ENCODE assay signal across 14 cellular contexts in genomic region chr1:68207129-68207689, GRCh38. TPM values are rescaled to one million over a fixed set of nuclear protein-coding genes. Genes with fewer than 3 reads are reported as not detected.
DNase-seq lines count a peak whose midpoint lies in the region; ATAC-seq, FAIRE-seq and TF ChIP-seq lines count a peak whose summit lies in the region.
"Had no signal": no experiment of that assay in that cellular context is flagged by ENCODE, and none has a peak within 500 bp of the region (broad histone marks: within the 10 kb centered on the region; RNA-seq: fewer than 3 reads in every experiment).

No MANE protein-coding gene starts in this region.

- H3K27me3 Mint-ChIP-seq in mesothelial cell of epicardium (ENCODE audit: low read depth), result no peaks in the 10 kb centered on the region

- peak; percentile 36 for DNase-seq in A172 (ENCODE audit: low spot score)
- peak; percentile 41 for DNase-seq in NCI-H226
- DNase-seq in dermis blood vessel endothelial cell, result peak; percentile 84
- DNase-seq in mesothelial cell of epicardium (ENCODE audit: low spot score in 2 of 2, unreplicated experiment in 2 of 2), result no peak
- no peak for DNase-seq in posterior vena cava (ENCODE audit: low spot score)
- DNase-seq in GM12891 (ENCODE audit: insufficient read length, low spot score), result no peak
- no peak for DNase-seq in caudate nucleus (lab: John Stamatoyannopoulos, UW)
- DNase-seq: activated B cell treated with CpG ODN at 0.5 μM for 24 hours, adrenal gland, GOT3, NCI-H146, NCI-H748 treated with DMSO at 0.1 percent for 48 hours had no signal

- no peak overlapping the region for H3K4me3 Mint-ChIP-seq in mesothelial cell of epicardium
- H3K4me3 Mint-ChIP-seq: activated B cell treated with CpG ODN at 0.5 μM for 24 hours had no signal

- intact Hi-C loops in posterior vena cava (cut with DNase I), result no loop called here

- H3K9me3 Mint-ChIP-seq in mesothelial cell of epicardium, result no peaks in the 10 kb centered on the region
- H3K9me3 Mint-ChIP-seq: activated B cell treated with CpG ODN at 0.5 μM for 24 hours had no signal

- no peak for TF ChIP-seq CTCF in mesothelial cell of epicardium (IDR thresholded peaks at IDR 0.05; ENCODE audit: unreplicated experiment)

- no peak overlapping the region for H3K27ac ChIP-seq in caudate nucleus (ENCODE audit: low read depth, low read length)
- H3K27ac ChIP-seq: adrenal gland, vagina had no signal

- FAIRE-seq in GM12891 (lab: Jason Lieb, UNC), result no peak

- H3K27ac Mint-ChIP-seq in mesothelial cell of epicardium, result peak overlapping the region; percentile 97
- H3K27ac Mint-ChIP-seq: activated B cell treated with CpG ODN at 0.5 μM for 24 hours had no signal

- ATAC-seq in HG02970 (IDR thresholded peaks at IDR 0.05; ENCODE audit: low FRiP score, unreplicated experiment), result no peak

- H3K4me1 Mint-ChIP-seq in mesothelial cell of epicardium, result peaks cover 75% of the 10 kb centered on the region
- H3K4me1 Mint-ChIP-seq: activated B cell treated with CpG ODN at 0.5 μM for 24 hours had no signal

- TF ChIP-seq POLR2A in GM12891 (IDR thresholded peaks at IDR 0.05; ENCODE audit: low read depth, low read length), result no peak

- peaks cover 6% of the 10 kb centered on the region for H3K36me3 Mint-ChIP-seq in mesothelial cell of epicardium

TF ChIP-seq in GM12891, 5 proteins besides CTCF, POLR2A, EP300 and RAD21:
- TF ChIP-seq PAX5 (IDR thresholded peaks at IDR 0.05; ENCODE audit: insufficient read depth, low read length, severe bottlenecking), result no peak
- no peak for TF ChIP-seq SPI1 (IDR thresholded peaks at IDR 0.05; ENCODE audit: low read depth, low read length)
- TF ChIP-seq TAF1 (IDR thresholded peaks at IDR 0.05; ENCODE audit: low read depth, low read length), result no peak
- TF ChIP-seq POU2F2 (IDR thresholded peaks at IDR 0.05; ENCODE audit: low read depth, low read length), result no peak
- no peak for TF ChIP-seq POLR2AphosphoS5 (IDR thresholded peaks at IDR 0.05; ENCODE audit: low read depth, low read length)

RNA-seq across cellular contexts. Expression of gene WLS, which starts 25.1 kb away (rescaled TPM):
- 32.3 and 49.4 TPM in 2 replicates for total RNA-seq in A172 (2014; rRNA removed; shearing (Covaris generic))
- total RNA-seq in dermis blood vessel endothelial cell (43.4 and 50.8 TPM in 2 replicates), mesothelial cell of epicardium (203 to 225 TPM (median 217 TPM) in 3 replicates), posterior vena cava (10 to 100 TPM; 53.3 to 83.6 TPM)
- 0.09 TPM for polyA plus RNA-seq in GM12891 (2012; ENCODE audit: low read depth, missing spikeins)
- total RNA-seq: activated B cell treated with CpG ODN at 0.5 μM for 24 hours had no signal

Comparison
In these comparisons a context has a peak if more than half of its experiments do, and no peak if none do; other contexts are left out.
1. DNase-seq: peak in A172 (single experiment), NCI-H226 (single experiment) and dermis blood vessel endothelial cell (single experiment); none in mesothelial cell of epicardium (0 of 2), posterior vena cava (single experiment), GM12891 (single experiment) and caudate nucleus (0 of 61).